19 cellular contexts compared by ENCODE assay signal in genomic region chr15:63146684-63147083, GRCh38. TPM values are rescaled to one million over a fixed set of nuclear protein-coding genes. Genes with fewer than 3 reads are reported as not detected.
DNase-seq lines count a peak whose midpoint lies in the region; ATAC-seq, FAIRE-seq and TF ChIP-seq lines count a peak whose summit lies in the region.
"Had no signal": no experiment of that assay in that cellular context is flagged by ENCODE, and none has a peak within 500 bp of the region (broad histone marks: within the 10 kb centered on the region; RNA-seq: fewer than 3 reads in every experiment).

No MANE protein-coding gene starts in this region.

- H3K27ac ChIP-seq in HepG2 (ENCODE audit: extremely low read length, insufficient read depth, low read length), result no peak overlapping the region
- H3K27ac ChIP-seq: colonic mucosa, thoracic aorta had no signal

- intact Hi-C loops in HepG2 (cut with micrococcal nuclease; ENCODE audit: unreplicated experiment), result no loop called here

- H3K4me1 Mint-ChIP-seq in chondrocyte (ENCODE audit: low read depth) (peaks cover 9% of the 10 kb centered on the region), T-cell (peaks cover 6 to 18% (median 10%) of the 10 kb centered on the region in 3 donors)
- H3K4me1 Mint-ChIP-seq: nephron had no signal

- no peaks in the 10 kb centered on the region for H3K27me3 Mint-ChIP-seq in chondrocyte (ENCODE audit: low read depth)
- no peaks in the 10 kb centered on the region for H3K27me3 Mint-ChIP-seq in T-cell
- H3K27me3 Mint-ChIP-seq: activated naive CD8-positive, alpha-beta T cell had no signal

- H3K9ac ChIP-seq in HepG2 (ENCODE audit: insufficient read depth, low read depth, low read length), result no peak overlapping the region

- no peaks in the 10 kb centered on the region for H3K79me2 ChIP-seq in HepG2 (ENCODE audit: insufficient read depth, low read length)

- CTCF ChIA-PET in HepG2 (lab: Yijun Ruan, JAX; ENCODE audit: low intra/inter-chr PET ratio, low total read pairs) (no interaction called here), T-cell (lab: Charles Lee) (interaction anchor here in 1 of 2 donors (0.7 kb wide), 1 partner anchor 8 kb away, joined by 4 read pairs; no protein-coding TSS in a partner anchor)

- TF ChIP-seq EP300 in HepG2 (IDR thresholded peaks at IDR 0.05; ENCODE audit: low read depth in 2 of 2, low read length in 2 of 2), result no peak
- no peak for TF ChIP-seq EP300 in HepG2 (CRISPR knock-in tag; IDR thresholded peaks at IDR 0.05; ENCODE audit: borderline replicate concordance)

- no peak; a peak in 1 of 4 replicates for TF ChIP-seq POLR2A in HepG2 (IDR thresholded peaks at IDR 0.05; ENCODE audit: insufficient read depth in 1 of 2, low read depth in 2 of 2, low read length in 2 of 2)

- no peak overlapping the region for H2AFZ ChIP-seq in HepG2 (ENCODE audit: low read length)

- peaks cover 3% of the 10 kb centered on the region for H3K9me3 Mint-ChIP-seq in chondrocyte (ENCODE audit: low read depth)
- H3K9me3 Mint-ChIP-seq in T-cell, result no peaks in the 10 kb centered on the region
- H3K9me3 Mint-ChIP-seq: nephron had no signal

- 91% methylated on average over 3 of the region's 3 CpGs for WGBS in HepG2 (ENCODE audit: low lambda C conversion rate)

- ATAC-seq in HepG2 (peak; percentile 22; the same call in 2 of the 3 replicates), T-cell (replicated peaks in 1 of 4) (no peak)
- ATAC-seq: activated CD4-positive, CD25-positive, alpha-beta regulatory T cell treated with anti-CD3 and anti-CD28 coated beads, Interleukin-2, amount 50 U/mL, for 24 hours; HCT116; Panc1 had no signal

- no peaks in the 10 kb centered on the region for H3K4me1 ChIP-seq in HepG2 (ENCODE audit: insufficient read depth, low read length)
- H3K4me1 ChIP-seq: colonic mucosa had no signal

- no peak overlapping the region for H3K4me3 ChIP-seq in HepG2 (replicated peaks in 1 of 3; ENCODE audit: insufficient read depth in 1 of 3, low read depth in 2 of 3, low read length in 3 of 3)
- H3K4me3 ChIP-seq: colonic mucosa, lung, thoracic aorta had no signal

- FAIRE-seq in HepG2 (lab: Jason Lieb, UNC), result peak; percentile 21

- H3K27ac Mint-ChIP-seq in chondrocyte (ENCODE audit: unreplicated experiment) (no peak overlapping the region), T-cell (no peak overlapping the region)
- H3K27ac Mint-ChIP-seq: activated naive CD8-positive, alpha-beta T cell had no signal

- BruUV-seq in HepG2 (replicated peaks; lab: Mats Ljungman, UMichigan), result no TSS peak

- no peaks in the 10 kb centered on the region for H3K9me3 ChIP-seq in HepG2 (ENCODE audit: low read length)
- H3K9me3 ChIP-seq: colonic mucosa, thoracic aorta had no signal

- in situ Hi-C loops in KBM-7 (cut with MboI; ENCODE audit: low pct_unique_long_range_greater_than_20kb, low sequenced_read_pairs) (no loop called here), HepG2 (cut with HindIII; ENCODE audit: extremely low pct_ligation_motif_present, low pct_unique_long_range_greater_than_20kb) (no loop called here)

- DNase-seq in DMS114 treated with DMSO at 0.1 percent for 48 hours (lab: John Stamatoyannopoulos, UW; ENCODE audit: unreplicated experiment), result peak; percentile 10
- DNase-seq in KBM-7, result peak; percentile 55
- no peak for DNase-seq in chondrocyte (ENCODE audit: low spot score)
- DNase-seq in HepG2 (ENCODE audit: low spot score), result no peak
- DNase-seq in hippocampal formation (lab: John Stamatoyannopoulos, UW), result no peak
- no peak for DNase-seq in T-cell
- DNase-seq in KG1 (lab: John Stamatoyannopoulos, UW), result no peak
- DNase-seq: colonic mucosa, erythroblast, Karpas-422, NCI-H187, T-helper 1 cell had no signal

- H3K27me3 ChIP-seq in HepG2 (ENCODE audit: control insufficient read depth in 1 of 2, insufficient read depth in 2 of 2, low read length in 2 of 2), result no peaks in the 10 kb centered on the region
- H3K27me3 ChIP-seq: colonic mucosa had no signal

- H3K4me3 Mint-ChIP-seq in chondrocyte (ENCODE audit: unreplicated experiment) (no peak overlapping the region), T-cell (no peak overlapping the region)
- H3K4me3 Mint-ChIP-seq: activated naive CD8-positive, alpha-beta T cell; nephron had no signal

- TF ChIP-seq CTCF in chondrocyte (IDR thresholded peaks at IDR 0.05) (peak; percentile 49), HepG2 (CRISPR knock-in tag; IDR thresholded peaks at IDR 0.05) (peak; percentile 23)

- no peak for TF ChIP-seq RAD21 in HepG2 (CRISPR knock-in tag; IDR thresholded peaks at IDR 0.05)

- H3K4me2 ChIP-seq in HepG2 (ENCODE audit: low read depth, low read length), result no peak overlapping the region

- POLR2A ChIA-PET in HepG2 (lab: Yijun Ruan, JAX), result interaction anchor here (1.1 to 1.9 kb wide), 3 partner anchors 9 to 12 kb away, joined by 4 to 12 read pairs (median 5); partner anchors contain the start of gene RPS27L
- POLR2A ChIA-PET in T-cell (lab: Charles Lee), result interaction anchor here in 1 of 2 donors (0.6 kb wide), 1 partner anchor 352 kb away, joined by 3 read pairs; no protein-coding TSS in a partner anchor

- H3K36me3 ChIP-seq in HepG2 (replicated peaks in 1 of 2; ENCODE audit: control insufficient read depth in 1 of 2, insufficient read depth in 2 of 2, low read length in 2 of 2), result peaks cover 5 to 7% of the 10 kb centered on the region in 2 experiments; a peak in 4 of 5 replicates
- H3K36me3 ChIP-seq: colonic mucosa had no signal

- no peaks in the 10 kb centered on the region for H4K20me1 ChIP-seq in HepG2 (ENCODE audit: insufficient read depth, low read length)

- H3K36me3 Mint-ChIP-seq in chondrocyte (ENCODE audit: low read depth), result peaks cover 11% of the 10 kb centered on the region
- H3K36me3 Mint-ChIP-seq in T-cell, result peaks cover 35% of the 10 kb centered on the region

RNA-seq across cellular contexts. Expression of gene RPS27L, which starts 10.6 kb away (rescaled TPM):
- 211 to 242 TPM (median 221 TPM) in 3 replicates for total RNA-seq in chondrocyte
- 433 and 596 TPM in 2 replicates for total RNA-seq in HepG2 (2016; rRNA removed; fragmentation: Illumina TruSeq; extraction: Trizol)
- 167 and 206 TPM in 2 replicates for total RNA-seq in HepG2 (2016; cell fraction: cytosol; rRNA removed; fragmentation: Illumina TruSeq; extraction: Trizol; ENCODE audit: low read depth)
- 426 and 625 TPM in 2 replicates for total RNA-seq in HepG2 (2016; cell fraction: insoluble cytoplasmic fraction; rRNA removed; fragmentation: Illumina TruSeq; extraction: Trizol)
- total RNA-seq in HepG2 (2016; cell fraction: membrane; rRNA removed; fragmentation: Illumina TruSeq; extraction: Trizol), result 209 and 262 TPM in 2 replicates
- 142 and 149 TPM in 2 replicates for total RNA-seq in HepG2 (2016; cell fraction: nucleus; rRNA removed; fragmentation: Illumina TruSeq; extraction: Trizol)
- 210 and 231 TPM in 2 replicates for polyA plus RNA-seq in HepG2 (2011; rRNA removed)
- 112 and 159 TPM in 2 replicates for polyA plus RNA-seq in HepG2 (2011; cell fraction: cytosol; rRNA removed)
- polyA plus RNA-seq in HepG2 (2011; cell fraction: nucleus; rRNA removed), result 53.6 and 77.1 TPM in 2 replicates
- 270 and 317 TPM in 2 replicates for polyA plus RNA-seq in HepG2 (2012)
- 194 and 258 TPM in 2 replicates for polyA plus RNA-seq in HepG2 (2016; cell fraction: cytosol; fragmentation: Illumina TruSeq; extraction: Trizol; ENCODE audit: low read depth)
- polyA plus RNA-seq in HepG2 (2016; cell fraction: insoluble cytoplasmic fraction; fragmentation: Illumina TruSeq; extraction: Trizol; ENCODE audit: low read depth), result 673 and 714 TPM in 2 replicates
- 226 and 313 TPM in 2 replicates for polyA plus RNA-seq in HepG2 (2016; cell fraction: membrane; fragmentation: Illumina TruSeq; extraction: Trizol; ENCODE audit: low read depth)
- 277 and 280 TPM in 2 replicates for polyA plus RNA-seq in HepG2 (2016; cell fraction: nucleus; fragmentation: Illumina TruSeq; extraction: Trizol; ENCODE audit: insufficient read depth, low read depth)
- 12.7 and 14.4 TPM in 2 replicates for polyA minus RNA-seq in HepG2 (2011; rRNA and poly(A)+ RNA removed; ENCODE audit: low replicate concordance)
- 46.3 and 58.6 TPM in 2 replicates for polyA minus RNA-seq in HepG2 (2011; cell fraction: cytosol; rRNA and poly(A)+ RNA removed)
- 80.2 and 91.3 TPM in 2 replicates for polyA minus RNA-seq in HepG2 (2011; cell fraction: nucleus; rRNA and poly(A)+ RNA removed)
- 100 to 1,000 TPM in 3 of 5 donors, 10 to 100 TPM in 2; 48.3 to 123 (median 106) TPM for total RNA-seq in T-cell

RNA-seq across cellular contexts. Expression of gene LACTB, which starts 25.0 kb away (rescaled TPM):
- total RNA-seq in chondrocyte, result 19.4 to 22.4 TPM (median 20.7 TPM) in 3 replicates
- total RNA-seq in HepG2 (2016; rRNA removed; fragmentation: Illumina TruSeq; extraction: Trizol), result 23.0 and 31.0 TPM in 2 replicates
- 2.6 and 4.7 TPM in 2 replicates for total RNA-seq in HepG2 (2016; cell fraction: cytosol; rRNA removed; fragmentation: Illumina TruSeq; extraction: Trizol; ENCODE audit: low read depth)
- 20.3 and 27.6 TPM in 2 replicates for total RNA-seq in HepG2 (2016; cell fraction: insoluble cytoplasmic fraction; rRNA removed; fragmentation: Illumina TruSeq; extraction: Trizol)
- total RNA-seq in HepG2 (2016; cell fraction: membrane; rRNA removed; fragmentation: Illumina TruSeq; extraction: Trizol), result 6.4 and 8.7 TPM in 2 replicates
- 10.8 and 14.7 TPM in 2 replicates for total RNA-seq in HepG2 (2016; cell fraction: nucleus; rRNA removed; fragmentation: Illumina TruSeq; extraction: Trizol)
- 12.2 and 14.8 TPM in 2 replicates for polyA plus RNA-seq in HepG2 (2011; rRNA removed)
- polyA plus RNA-seq in HepG2 (2011; cell fraction: cytosol; rRNA removed), result 7.4 and 10.0 TPM in 2 replicates
- polyA plus RNA-seq in HepG2 (2011; cell fraction: nucleus; rRNA removed), result 4.0 and 4.7 TPM in 2 replicates
- 18.6 and 25.3 TPM in 2 replicates for polyA plus RNA-seq in HepG2 (2012)
- polyA plus RNA-seq in HepG2 (2016; cell fraction: cytosol; fragmentation: Illumina TruSeq; extraction: Trizol; ENCODE audit: low read depth), result 2.1 and 2.8 TPM in 2 replicates
- polyA plus RNA-seq in HepG2 (2016; cell fraction: insoluble cytoplasmic fraction; fragmentation: Illumina TruSeq; extraction: Trizol; ENCODE audit: low read depth), result 27.4 and 33.8 TPM in 2 replicates
- 4.7 and 5.9 TPM in 2 replicates for polyA plus RNA-seq in HepG2 (2016; cell fraction: membrane; fragmentation: Illumina TruSeq; extraction: Trizol; ENCODE audit: low read depth)
- 13.9 and 15.3 TPM in 2 replicates for polyA plus RNA-seq in HepG2 (2016; cell fraction: nucleus; fragmentation: Illumina TruSeq; extraction: Trizol; ENCODE audit: insufficient read depth, low read depth)
- polyA minus RNA-seq in HepG2 (2011; rRNA and poly(A)+ RNA removed; ENCODE audit: low replicate concordance), result 2.3 and 2.8 TPM in 2 replicates
- polyA minus RNA-seq in HepG2 (2011; cell fraction: cytosol; rRNA and poly(A)+ RNA removed), result 8.0 and 8.3 TPM in 2 replicates
- 10.9 and 15.3 TPM in 2 replicates for polyA minus RNA-seq in HepG2 (2011; cell fraction: nucleus; rRNA and poly(A)+ RNA removed)
- total RNA-seq in T-cell, result 10 to 100 TPM; 10.9 to 14.9 (median 12.2) TPM

RNA-seq across cellular contexts. Expression of gene RAB8B, which starts 42.7 kb away (rescaled TPM):
- 27.6 to 34.8 TPM (median 32.7 TPM) in 3 replicates for total RNA-seq in chondrocyte
- total RNA-seq in HepG2 (2016; rRNA removed; fragmentation: Illumina TruSeq; extraction: Trizol), result 14.2 and 20.4 TPM in 2 replicates
- 0.79 and 1.7 TPM in 2 replicates for total RNA-seq in HepG2 (2016; cell fraction: cytosol; rRNA removed; fragmentation: Illumina TruSeq; extraction: Trizol; ENCODE audit: low read depth)
- total RNA-seq in HepG2 (2016; cell fraction: insoluble cytoplasmic fraction; rRNA removed; fragmentation: Illumina TruSeq; extraction: Trizol), result 14.3 and 23.1 TPM in 2 replicates
- 4.1 and 5.5 TPM in 2 replicates for total RNA-seq in HepG2 (2016; cell fraction: membrane; rRNA removed; fragmentation: Illumina TruSeq; extraction: Trizol)
- 7.3 and 8.0 TPM in 2 replicates for total RNA-seq in HepG2 (2016; cell fraction: nucleus; rRNA removed; fragmentation: Illumina TruSeq; extraction: Trizol)
- polyA plus RNA-seq in HepG2 (2011; rRNA removed), result 4.7 and 6.8 TPM in 2 replicates
- polyA plus RNA-seq in HepG2 (2011; cell fraction: cytosol; rRNA removed), result 2.3 and 3.5 TPM in 2 replicates
- 3.0 TPM in 2 replicates for polyA plus RNA-seq in HepG2 (2011; cell fraction: nucleus; rRNA removed)
- polyA plus RNA-seq in HepG2 (2012), result 5.3 and 8.5 TPM in 2 replicates
- 1.4 and 1.5 TPM in 2 replicates for polyA plus RNA-seq in HepG2 (2016; cell fraction: cytosol; fragmentation: Illumina TruSeq; extraction: Trizol; ENCODE audit: low read depth)
- polyA plus RNA-seq in HepG2 (2016; cell fraction: insoluble cytoplasmic fraction; fragmentation: Illumina TruSeq; extraction: Trizol; ENCODE audit: low read depth), result 11.3 and 13.5 TPM in 2 replicates
- 2.8 and 2.9 TPM in 2 replicates for polyA plus RNA-seq in HepG2 (2016; cell fraction: membrane; fragmentation: Illumina TruSeq; extraction: Trizol; ENCODE audit: low read depth)
- polyA plus RNA-seq in HepG2 (2016; cell fraction: nucleus; fragmentation: Illumina TruSeq; extraction: Trizol; ENCODE audit: insufficient read depth, low read depth), result 7.1 and 7.6 TPM in 2 replicates
- 4.8 and 5.9 TPM in 2 replicates for polyA minus RNA-seq in HepG2 (2011; rRNA and poly(A)+ RNA removed; ENCODE audit: low replicate concordance)
- polyA minus RNA-seq in HepG2 (2011; cell fraction: cytosol; rRNA and poly(A)+ RNA removed), result 22.2 and 22.6 TPM in 2 replicates
- 5.2 and 8.2 TPM in 2 replicates for polyA minus RNA-seq in HepG2 (2011; cell fraction: nucleus; rRNA and poly(A)+ RNA removed)
- total RNA-seq in T-cell, result 10 to 100 TPM; 52.2 to 66.7 (median 55.7) TPM

Comparison
In these comparisons a context has a peak if more than half of its experiments do, and no peak if none do; other contexts are left out.
1. DNase-seq: peak in DMS114 treated with DMSO at 0.1 percent for 48 hours (single experiment) and KBM-7 (single experiment); none in chondrocyte (single experiment), HepG2 (single experiment), hippocampal formation (0 of 2), T-cell (0 of 34) and KG1 (single experiment).